9 cellular contexts compared by ENCODE assay signal in the genomic region with DNA sequence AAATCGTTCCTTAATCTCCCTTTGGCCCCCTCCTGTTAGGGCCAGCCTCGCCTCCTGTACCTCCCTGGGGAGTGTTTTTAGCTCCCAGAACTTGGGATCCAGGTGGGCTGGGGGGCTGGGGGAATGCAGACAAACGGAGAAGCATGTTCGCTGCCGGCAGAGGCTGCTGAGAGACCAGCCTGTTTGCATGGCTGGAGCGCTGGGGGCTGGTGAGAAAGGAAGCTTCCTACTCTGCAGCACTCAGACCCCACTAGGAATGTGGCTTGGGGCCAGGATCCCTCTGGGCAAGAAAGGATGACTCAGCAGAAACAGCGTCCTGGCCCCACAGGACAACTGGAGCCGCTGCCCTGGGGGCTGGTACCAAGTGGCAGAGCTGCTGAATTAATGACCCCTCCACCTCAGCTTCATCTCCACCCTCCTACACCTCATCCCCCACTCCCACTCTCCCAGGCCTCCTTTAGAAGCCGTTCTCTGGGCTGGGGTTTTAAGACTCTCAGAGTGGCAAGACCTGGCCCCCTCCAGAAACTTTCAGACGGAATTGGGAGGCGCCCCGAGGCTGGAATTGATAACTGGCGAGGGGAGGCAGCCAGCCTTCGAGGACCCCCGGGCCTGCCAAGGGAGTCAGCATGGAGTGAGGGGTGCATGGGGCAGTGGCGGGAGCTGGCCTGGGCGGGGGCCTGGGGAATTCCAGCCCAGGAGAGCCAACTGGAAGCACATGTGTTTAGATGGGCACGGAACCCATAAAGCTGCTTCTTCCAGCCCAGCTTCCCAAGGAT. TPM values are rescaled to one million over a fixed set of nuclear protein-coding genes. Genes with fewer than 3 reads are reported as not detected.
A peak's percentile ranks its signal among the peaks of the same experiment; 100 is the strongest.
DNase-seq lines count a peak whose midpoint lies in the region; ATAC-seq, FAIRE-seq and TF ChIP-seq lines count a peak whose summit lies in the region.
"Had no signal": no experiment of that assay in that cellular context is flagged by ENCODE, and none has a peak within 500 bp of the region (broad histone marks: within the 10 kb centered on the region; RNA-seq: fewer than 3 reads in every experiment).

No MANE protein-coding gene starts in this region.

- no peak overlapping the region for H3K4me3 ChIP-seq in NB4 (ENCODE audit: low read depth, low read length)
- no peak overlapping the region for H3K4me3 ChIP-seq in heart right ventricle

- intact Hi-C loops in heart right ventricle (cut with DNase I) = loop anchor here in 8 of 10 donors (1.0 to 10.0 kb wide), 7 partner anchors 60 to 193 kb away; a partner anchor contains a TSS

- TF ChIP-seq CTCF in NB4 (IDR thresholded peaks at IDR 0.05; ENCODE audit: low read depth, low read length) (no peak), heart right ventricle (IDR thresholded peaks at IDR 0.05) (peak in 7 of 9 donors; percentile 33 to 69 (median 44))

- H3K36me3 ChIP-seq in heart right ventricle = no peaks in the 10 kb centered on the region

- TF ChIP-seq POLR2A in NB4 (IDR thresholded peaks at IDR 0.05; ENCODE audit: extremely low read depth, insufficient read length) (no peak), GM12892 (IDR thresholded peaks at IDR 0.05; ENCODE audit: low read depth, low read length) (no peak)

- peak; percentile 98 for DNase-seq in Daoy (ENCODE audit: low read depth)
- peak; percentile 68 for DNase-seq in NB4 (ENCODE audit: low read depth)
- DNase-seq in amniotic stem cell (lab: John Stamatoyannopoulos, UW) = peak; percentile 91
- DNase-seq in heart right ventricle = peak; percentile 73 to 86
- DNase-seq in putamen (ENCODE audit: low spot score) = peak; percentile 55
- DNase-seq in GM12892 (ENCODE audit: insufficient read length) = no peak
- DNase-seq in activated CD4-positive, alpha-beta T cell treated with anti-CD3 and anti-CD28 coated beads for 48 hours = no peak

- no peaks in the 10 kb centered on the region for H3K27me3 ChIP-seq in heart right ventricle

- no peaks in the 10 kb centered on the region for H3K9me3 ChIP-seq in heart right ventricle

- ATAC-seq in heart right ventricle (peak; percentile 39 to 81 (median 69)), HG03135 (IDR thresholded peaks at IDR 0.05; ENCODE audit: unreplicated experiment) (no peak)

- FAIRE-seq in GM12892 (lab: Jason Lieb, UNC) = no peak

- 30 to 36% methylated on average over 18 of the region's 18 CpGs for WGBS in heart right ventricle, 2 donors

- H3K4me1 ChIP-seq in heart right ventricle = peaks cover 33 to 84% (median 58%) of the 10 kb centered on the region in 9 donors

- peak overlapping the region in 8 of 10 donors; percentile 45 to 80 (median 64) for H3K27ac ChIP-seq in heart right ventricle

RNA-seq across cellular contexts. Expression of a gene that starts 28.5 kb away (rescaled TPM):
- total RNA-seq in Daoy (2014; rRNA removed; shearing (Covaris generic)) = not detected in 2 replicates
- under 1 TPM in 3 of 10 donors, not detected in 7; 0.49 to 0.61 (median 0.56) TPM for total RNA-seq in heart right ventricle
- polyA plus RNA-seq in heart right ventricle = not detected
- polyA plus RNA-seq in GM12892 (2012; ENCODE audit: missing spikeins) = not detected
- total RNA-seq: T-helper 1 cell treated with Interleukin-12 subunit alpha and Interleukin-12 subunit beta and Interleukin-4 antibody, amounts not matched to agents 30 ng/mL and 1 ng/mL, for 36 hours had no signal

RNA-seq across cellular contexts. Expression of a gene that starts 51.4 kb away (rescaled TPM):
- 194 and 206 TPM in 2 replicates for total RNA-seq in Daoy (2014; rRNA removed; shearing (Covaris generic))
- 100 to 1,000 TPM in 5 of 10 donors, 10 to 100 TPM in 5; 51.8 to 289 (median 99.3) TPM for total RNA-seq in heart right ventricle
- polyA plus RNA-seq in heart right ventricle = 100 to 1,000 TPM in 1 of 2 donors, 10 to 100 TPM in 1; 49.0 to 129 TPM
- 3.1 TPM for polyA plus RNA-seq in GM12892 (2012; ENCODE audit: missing spikeins)

Comparison
In these comparisons a context has a peak if more than half of its experiments do, and no peak if none do; other contexts are left out.
1. DNase-seq: peak in Daoy (single experiment), NB4 (single experiment), amniotic stem cell (single experiment), heart right ventricle (2 of 2) and putamen (single experiment); none in GM12892 (single experiment) and activated CD4-positive, alpha-beta T cell treated with anti-CD3 and anti-CD28 coated beads for 48 hours (single experiment).